ENCODE assay signal across 40 cellular contexts in genomic region chr22:25712661-25713400, GRCh38. TPM values are rescaled to one million over a fixed set of nuclear protein-coding genes. Genes with fewer than 3 reads are reported as not detected.
"Had no signal": no experiment of that assay in that cellular context is flagged by ENCODE, and none has a peak within 500 bp of the region (broad histone marks: within the 10 kb centered on the region; RNA-seq: fewer than 3 reads in every experiment).

No MANE protein-coding gene starts in this region.

- H3K27me3 Mint-ChIP-seq: activated CD4-positive, alpha-beta memory T cell treated with anti-CD3 and anti-CD28 coated beads, Interleukin-2, amount 10 ng/mL, durations not matched to agents 7 days and 5 days; activated CD8-positive, alpha-beta memory T cell treated with anti-CD3 and anti-CD28 coated beads, Interleukin-2, amount 10 ng/mL, durations not matched to agents 7 days and 5 days; activated naive CD8-positive, alpha-beta T cell treated with anti-CD3 and anti-CD28 coated beads for 36 hours; central memory CD8-positive, alpha-beta T cell had no signal

- DNase-seq: activated CD4-positive, alpha-beta memory T cell treated with anti-CD3 and anti-CD28 coated beads, Interleukin-2, amount 10 ng/mL, durations not matched to agents 7 days and 5 days; activated CD4-positive, alpha-beta T cell treated with anti-CD3 and anti-CD28 coated beads for 1 hour; activated CD4-positive, alpha-beta T cell treated with anti-CD3 and anti-CD28 coated beads, Interleukin-2, amount 50 U/mL, for 1 hour; activated CD4-positive, CD25-positive, alpha-beta regulatory T cell; activated CD8-positive, alpha-beta memory T cell treated with anti-CD3 and anti-CD28 coated beads for 24 hours; activated CD8-positive, alpha-beta memory T cell treated with anti-CD3 and anti-CD28 coated beads, Interleukin-2, amount 10 ng/mL, durations not matched to agents 7 days and 5 days; activated CD8-positive, alpha-beta memory T cell treated with anti-CD3 and anti-CD28 coated beads, Interleukin-2, amount 50 U/mL, for 48 hours; activated effector memory CD4-positive, alpha-beta T cell treated with anti-CD3 and anti-CD28 coated beads, Interleukin-2, amount 50 U/mL, for 16 hours; activated naive CD4-positive, alpha-beta T cell; activated naive CD4-positive, alpha-beta T cell treated with anti-CD3 and anti-CD28 coated beads, Interleukin-2, amount 50 U/mL, for 16 hours; activated naive CD8-positive, alpha-beta T cell treated with anti-CD3 and anti-CD28 coated beads for 36 hours; activated T-cell treated with anti-CD3 and anti-CD28 coated beads, Interleukin-2, amount 50 U/mL, for 48 hours; amniotic stem cell; aorta; brain microvascular endothelial cell; KG1; NCI-H1092 treated with DMSO at 0.1 percent for 48 hours; NCI-H1417; NCI-H146; NCI-H187; NCI-H2029 treated with DMSO at 0.1 percent for 48 hours; NCI-H2107; NCI-H2171; NCI-H2227 treated with DMSO at 0.1 percent for 48 hours; NCI-H446; NCI-H510A treated with DMSO at 0.1 percent for 48 hours; NCI-H526 treated with DMSO at 0.1 percent for 48 hours; NCI-H774; PC-9; SIG-M5; T-cell; T1000; WERI-Rb-1 had no signal

- H3K4me2 ChIP-seq: PC-9 had no signal

- H3K36me3 Mint-ChIP-seq: T-cell had no signal

- H3K27ac ChIP-seq: brain microvascular endothelial cell, PC-9, RWPE1, WERI-Rb-1 had no signal

- ATAC-seq: activated CD8-positive, alpha-beta memory T cell treated with anti-CD3 and anti-CD28 coated beads, Interleukin-2, amount 10 ng/mL, durations not matched to agents 7 days and 5 days; Right ventricle myocardium inferior; SK-N-SH treated with all-trans-retinoic acid at 6 μM for 48 hours; T-cell had no signal

- H3K27ac Mint-ChIP-seq: activated CD4-positive, alpha-beta memory T cell treated with anti-CD3 and anti-CD28 coated beads, Interleukin-2, amount 10 ng/mL, durations not matched to agents 7 days and 5 days; activated CD8-positive, alpha-beta memory T cell treated with anti-CD3 and anti-CD28 coated beads, Interleukin-2, amount 10 ng/mL, durations not matched to agents 7 days and 5 days; activated naive CD8-positive, alpha-beta T cell treated with anti-CD3 and anti-CD28 coated beads for 36 hours; T-cell had no signal

- H3K36me3 ChIP-seq: brain microvascular endothelial cell had no signal

- H3K4me3 Mint-ChIP-seq: activated CD4-positive, alpha-beta memory T cell treated with anti-CD3 and anti-CD28 coated beads, Interleukin-2, amount 10 ng/mL, durations not matched to agents 7 days and 5 days; activated CD8-positive, alpha-beta memory T cell treated with anti-CD3 and anti-CD28 coated beads, Interleukin-2, amount 10 ng/mL, durations not matched to agents 7 days and 5 days; activated naive CD8-positive, alpha-beta T cell treated with anti-CD3 and anti-CD28 coated beads for 36 hours; central memory CD8-positive, alpha-beta T cell; T-cell had no signal

- H3K4me3 ChIP-seq: PC-9 had no signal

- FAIRE-seq: RCC 7860 had no signal

- H2AFZ ChIP-seq: PC-9 had no signal

- H3K27me3 ChIP-seq: brain microvascular endothelial cell had no signal

- H3K9me3 Mint-ChIP-seq: activated CD4-positive, alpha-beta memory T cell treated with anti-CD3 and anti-CD28 coated beads, Interleukin-2, amount 10 ng/mL, durations not matched to agents 7 days and 5 days; activated naive CD8-positive, alpha-beta T cell treated with anti-CD3 and anti-CD28 coated beads for 36 hours; central memory CD8-positive, alpha-beta T cell; T-cell had no signal

RNA-seq across cellular contexts. Expression of gene MYO18B, which starts 29.2 kb away (rescaled TPM):
- total RNA-seq: M059J, PC-9, SK-MEL-5 had no signal
